In the genomic region with DNA sequence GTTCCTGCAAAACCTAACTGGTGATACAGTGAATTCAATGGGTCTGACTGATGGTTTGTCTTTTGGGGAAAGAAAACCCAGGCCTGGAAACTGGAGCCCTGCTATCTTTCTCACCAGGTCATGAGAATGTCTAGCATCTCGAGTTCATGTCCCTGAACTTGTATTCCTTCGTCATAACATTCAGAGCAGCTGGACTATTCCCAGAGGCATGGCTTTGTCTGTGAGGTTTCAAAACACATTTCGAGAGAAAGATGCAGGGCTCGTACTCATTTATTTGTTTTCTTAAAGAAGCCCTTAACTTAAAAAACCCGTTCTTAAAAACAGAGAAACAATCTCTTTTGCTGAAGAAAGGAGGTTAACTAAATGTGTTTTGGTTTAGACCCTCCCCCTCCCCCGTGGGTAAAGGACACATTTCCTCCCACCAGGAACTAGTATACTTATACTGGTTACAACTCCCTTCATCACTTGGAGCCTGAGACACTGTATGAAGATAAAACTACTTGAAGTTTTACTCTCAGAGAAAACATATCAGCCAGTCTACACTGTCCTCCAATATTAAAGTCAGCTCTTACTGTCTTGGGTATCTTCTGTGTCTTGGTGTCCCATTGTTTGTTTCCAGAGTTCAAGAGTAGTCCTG, we compare ENCODE assay signal across 18 cellular contexts. TPM values are rescaled to one million over a fixed set of nuclear protein-coding genes. Genes with fewer than 3 reads are reported as not detected.
DNase-seq lines count a peak whose midpoint lies in the region; ATAC-seq and TF ChIP-seq lines count a peak whose summit lies in the region.
"Had no signal": no experiment of that assay in that cellular context is flagged by ENCODE, and none has a peak within 500 bp of the region (broad histone marks: within the 10 kb centered on the region; RNA-seq: fewer than 3 reads in every experiment).

No MANE protein-coding gene starts in this region.

- TF ChIP-seq EP300 in stomach (IDR thresholded peaks at IDR 0.05), result no peak

- H3K4me1 ChIP-seq in muscle layer of colon (ENCODE audit: insufficient read depth, low read length) (peaks cover 48% of the 10 kb centered on the region), stomach (peaks cover 0 to 37% (median 15%) of the 10 kb centered on the region in 4 donors)

- no peak for TF ChIP-seq POLR2A in stomach (IDR thresholded peaks at IDR 0.05)

- H3K36me3 ChIP-seq in muscle layer of colon (ENCODE audit: insufficient read depth, low read length) (no peaks in the 10 kb centered on the region), stomach (no peaks in the 10 kb centered on the region)

- H3K27me3 ChIP-seq in muscle layer of colon (ENCODE audit: control insufficient read depth in 1 of 2, insufficient read depth in 2 of 2, low read length in 2 of 2) (no peaks in the 10 kb centered on the region), stomach (no peaks in the 10 kb centered on the region)
- H3K27me3 ChIP-seq: foreskin keratinocyte had no signal

- DNase-seq in LHCN-M2 (ENCODE audit: low read depth) (peak; percentile 74), fibroblast of gingiva (ENCODE audit: low read depth) (peak; percentile 73), stomach (no peak), kidney glomerular epithelial cell (lab: John Stamatoyannopoulos, UW) (no peak)
- DNase-seq: activated CD4-positive, alpha-beta memory T cell treated with anti-CD3 and anti-CD28 coated beads for 36 hours; DMS153; foreskin keratinocyte; GOT3; midbrain; NCI-H1092 treated with DMSO at 0.1 percent for 48 hours; NCI-H2227 treated with DMSO at 0.1 percent for 48 hours had no signal

- no peak overlapping the region for H3K9ac ChIP-seq in muscle layer of colon (ENCODE audit: low read length)

- peak overlapping the region; percentile 65 for H3K27ac ChIP-seq in muscle layer of colon (ENCODE audit: low read depth, low read length)
- peak overlapping the region in 4 of 5 donors; percentile 11 to 73 (median 50) for H3K27ac ChIP-seq in stomach
- H3K27ac ChIP-seq: foreskin keratinocyte had no signal

- ATAC-seq in HG02798 (IDR thresholded peaks at IDR 0.05; ENCODE audit: poor library complexity, unreplicated experiment) (no peak), HG03571 (IDR thresholded peaks at IDR 0.05; ENCODE audit: unreplicated experiment) (no peak), GM21447 (IDR thresholded peaks at IDR 0.05; ENCODE audit: unreplicated experiment) (no peak)
- ATAC-seq: foreskin keratinocyte; SK-N-SH treated with all-trans-retinoic acid at 6 μM for 48 hours; stimulated activated memory B cell treated with anti-CD40 and anti-IgM and Interleukin-4, amounts not matched to agents 10 μg/mL and 1 μg/mL and 100 μg/mL, for 72 hours had no signal

- 52 to 73% (median 70%) methylated on average over 6 of the region's 6 CpGs for WGBS in stomach, 5 donors

- intact Hi-C loops in stomach (cut with DNase I; ENCODE audit: low total_unique reads), result no loop called here

- H3K4me3 ChIP-seq in muscle layer of colon (ENCODE audit: low read depth in 1 of 2, low read length in 2 of 2), result no peak overlapping the region
- H3K4me3 ChIP-seq in stomach, result no peak overlapping the region

- H3K9me3 ChIP-seq in muscle layer of colon (ENCODE audit: low read length), result no peaks in the 10 kb centered on the region
- H3K9me3 ChIP-seq in stomach, result no peaks in the 10 kb centered on the region

- TF ChIP-seq CTCF in stomach (IDR thresholded peaks at IDR 0.05), result no peak

RNA-seq across cellular contexts. Expression of gene ME3, which starts 43.2 kb away (rescaled TPM):
- total RNA-seq in LHCN-M2 (2014; rRNA removed), result 17.3 and 22.1 TPM in 2 replicates
- polyA plus RNA-seq in LHCN-M2 (2012), result 18.5 TPM
- total RNA-seq in stomach, result 10 to 100 TPM; 47.1 to 82.1 (median 59.5) TPM
- 10 to 100 TPM; 11.2 to 18.1 (median 15.3) TPM for polyA plus RNA-seq in stomach
- total RNA-seq: B cell had no signal

Comparison
In these comparisons a context has a peak if more than half of its experiments do, and no peak if none do; other contexts are left out.
1. DNase-seq: peak in LHCN-M2 (single experiment) and fibroblast of gingiva (single experiment); none in stomach (single experiment) and kidney glomerular epithelial cell (single experiment).